In the genomic region with DNA sequence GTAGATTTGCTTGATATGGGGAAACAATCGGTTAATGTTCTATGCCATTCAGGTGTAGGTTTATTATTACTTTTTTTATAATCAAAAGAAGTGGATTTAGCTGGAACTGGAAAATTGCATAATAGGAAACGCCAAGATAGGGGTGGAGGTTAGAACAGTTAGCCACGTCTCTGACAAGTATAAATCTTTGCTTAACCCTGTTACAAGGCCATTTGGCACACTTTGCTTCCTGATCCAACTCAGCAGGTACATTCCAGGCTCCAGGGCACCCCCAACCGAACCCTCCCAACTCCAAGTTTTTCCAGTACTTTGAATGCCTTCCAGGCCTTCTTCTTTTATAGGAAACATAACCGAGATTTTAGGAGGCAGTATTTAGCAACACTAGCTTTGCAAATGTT, we compare ENCODE assay signal across 2 cellular contexts.
TF ChIP-seq lines count a peak whose summit lies in the region.

No MANE protein-coding gene starts in this region.

TF ChIP-seq in K562, 482 proteins besides CTCF, POLR2A, EP300 and RAD21:
- no peak for TF ChIP-seq ZNF780A (CRISPR knock-in tag; IDR thresholded peaks at IDR 0.05)

TF ChIP-seq in HepG2, 621 proteins besides CTCF, POLR2A, EP300 and RAD21 (continues in another document):
- TF ChIP-seq, protein P1, sequence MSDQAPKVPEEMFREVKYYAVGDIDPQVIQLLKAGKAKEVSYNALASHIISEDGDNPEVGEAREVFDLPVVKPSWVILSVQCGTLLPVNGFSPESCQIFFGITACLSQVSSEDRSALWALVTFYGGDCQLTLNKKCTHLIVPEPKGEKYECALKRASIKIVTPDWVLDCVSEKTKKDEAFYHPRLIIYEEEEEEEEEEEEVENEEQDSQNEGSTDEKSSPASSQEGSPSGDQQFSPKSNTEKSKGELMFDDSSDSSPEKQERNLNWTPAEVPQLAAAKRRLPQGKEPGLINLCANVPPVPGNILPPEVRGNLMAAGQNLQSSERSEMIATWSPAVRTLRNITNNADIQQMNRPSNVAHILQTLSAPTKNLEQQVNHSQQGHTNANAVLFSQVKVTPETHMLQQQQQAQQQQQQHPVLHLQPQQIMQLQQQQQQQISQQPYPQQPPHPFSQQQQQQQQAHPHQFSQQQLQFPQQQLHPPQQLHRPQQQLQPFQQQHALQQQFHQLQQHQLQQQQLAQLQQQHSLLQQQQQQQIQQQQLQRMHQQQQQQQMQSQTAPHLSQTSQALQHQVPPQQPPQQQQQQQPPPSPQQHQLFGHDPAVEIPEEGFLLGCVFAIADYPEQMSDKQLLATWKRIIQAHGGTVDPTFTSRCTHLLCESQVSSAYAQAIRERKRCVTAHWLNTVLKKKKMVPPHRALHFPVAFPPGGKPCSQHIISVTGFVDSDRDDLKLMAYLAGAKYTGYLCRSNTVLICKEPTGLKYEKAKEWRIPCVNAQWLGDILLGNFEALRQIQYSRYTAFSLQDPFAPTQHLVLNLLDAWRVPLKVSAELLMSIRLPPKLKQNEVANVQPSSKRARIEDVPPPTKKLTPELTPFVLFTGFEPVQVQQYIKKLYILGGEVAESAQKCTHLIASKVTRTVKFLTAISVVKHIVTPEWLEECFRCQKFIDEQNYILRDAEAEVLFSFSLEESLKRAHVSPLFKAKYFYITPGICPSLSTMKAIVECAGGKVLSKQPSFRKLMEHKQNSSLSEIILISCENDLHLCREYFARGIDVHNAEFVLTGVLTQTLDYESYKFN (CRISPR knock-in tag; conservative IDR thresholded peaks at IDR 0.05), result peak; percentile 48
- peak; percentile 35; the same call in 1 of the 2 replicates for TF ChIP-seq NCOA2 (CRISPR knock-in tag; IDR thresholded peaks at IDR 0.05)
- no peak for TF ChIP-seq KDM1A (CRISPR knock-in tag; IDR thresholded peaks at IDR 0.05)
- no peak for TF ChIP-seq ZBTB37 (CRISPR knock-in tag; IDR thresholded peaks at IDR 0.05)
- TF ChIP-seq GFI1 (CRISPR knock-in tag; IDR thresholded peaks at IDR 0.05; ENCODE audit: borderline replicate concordance), result no peak
- no peak for TF ChIP-seq ZFP90 (CRISPR knock-in tag; IDR thresholded peaks at IDR 0.05; ENCODE audit: borderline replicate concordance)
- no peak for TF ChIP-seq ZNF878 (CRISPR knock-in tag; IDR thresholded peaks at IDR 0.05)
- no peak for TF ChIP-seq REPIN1 (CRISPR knock-in tag; IDR thresholded peaks at IDR 0.05; ENCODE audit: borderline replicate concordance, low read depth)
- TF ChIP-seq ZBTB14 (CRISPR knock-in tag; IDR thresholded peaks at IDR 0.05), result no peak
- no peak for TF ChIP-seq HNRNPLL (IDR thresholded peaks at IDR 0.05; ENCODE audit: low read depth, low read length, poor library complexity, severe bottlenecking)
- TF ChIP-seq BRD4 (CRISPR knock-in tag; IDR thresholded peaks at IDR 0.05), result no peak
- TF ChIP-seq, protein P2, sequence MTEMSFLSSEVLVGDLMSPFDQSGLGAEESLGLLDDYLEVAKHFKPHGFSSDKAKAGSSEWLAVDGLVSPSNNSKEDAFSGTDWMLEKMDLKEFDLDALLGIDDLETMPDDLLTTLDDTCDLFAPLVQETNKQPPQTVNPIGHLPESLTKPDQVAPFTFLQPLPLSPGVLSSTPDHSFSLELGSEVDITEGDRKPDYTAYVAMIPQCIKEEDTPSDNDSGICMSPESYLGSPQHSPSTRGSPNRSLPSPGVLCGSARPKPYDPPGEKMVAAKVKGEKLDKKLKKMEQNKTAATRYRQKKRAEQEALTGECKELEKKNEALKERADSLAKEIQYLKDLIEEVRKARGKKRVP (CRISPR knock-in tag; IDR thresholded peaks at IDR 0.05), result no peak
- no peak for TF ChIP-seq HNF4G (IDR thresholded peaks at IDR 0.05; ENCODE audit: borderline replicate concordance, low read depth, low read length)
- TF ChIP-seq HNF4G (CRISPR knock-in tag; IDR thresholded peaks at IDR 0.05; ENCODE audit: borderline replicate concordance, low read depth), result no peak
- no peak for TF ChIP-seq SP4 (CRISPR knock-in tag; IDR thresholded peaks at IDR 0.05)
- no peak for TF ChIP-seq RNF2 (conservative IDR thresholded peaks at IDR 0.05; ENCODE audit: low read depth)
- TF ChIP-seq, protein P3, sequence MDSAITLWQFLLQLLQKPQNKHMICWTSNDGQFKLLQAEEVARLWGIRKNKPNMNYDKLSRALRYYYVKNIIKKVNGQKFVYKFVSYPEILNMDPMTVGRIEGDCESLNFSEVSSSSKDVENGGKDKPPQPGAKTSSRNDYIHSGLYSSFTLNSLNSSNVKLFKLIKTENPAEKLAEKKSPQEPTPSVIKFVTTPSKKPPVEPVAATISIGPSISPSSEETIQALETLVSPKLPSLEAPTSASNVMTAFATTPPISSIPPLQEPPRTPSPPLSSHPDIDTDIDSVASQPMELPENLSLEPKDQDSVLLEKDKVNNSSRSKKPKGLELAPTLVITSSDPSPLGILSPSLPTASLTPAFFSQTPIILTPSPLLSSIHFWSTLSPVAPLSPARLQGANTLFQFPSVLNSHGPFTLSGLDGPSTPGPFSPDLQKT (CRISPR knock-in tag; IDR thresholded peaks at IDR 0.05; ENCODE audit: borderline replicate concordance), result no peak
- no peak for TF ChIP-seq REXO4 (CRISPR knock-in tag; IDR thresholded peaks at IDR 0.05; ENCODE audit: borderline replicate concordance)
- TF ChIP-seq, protein P4, sequence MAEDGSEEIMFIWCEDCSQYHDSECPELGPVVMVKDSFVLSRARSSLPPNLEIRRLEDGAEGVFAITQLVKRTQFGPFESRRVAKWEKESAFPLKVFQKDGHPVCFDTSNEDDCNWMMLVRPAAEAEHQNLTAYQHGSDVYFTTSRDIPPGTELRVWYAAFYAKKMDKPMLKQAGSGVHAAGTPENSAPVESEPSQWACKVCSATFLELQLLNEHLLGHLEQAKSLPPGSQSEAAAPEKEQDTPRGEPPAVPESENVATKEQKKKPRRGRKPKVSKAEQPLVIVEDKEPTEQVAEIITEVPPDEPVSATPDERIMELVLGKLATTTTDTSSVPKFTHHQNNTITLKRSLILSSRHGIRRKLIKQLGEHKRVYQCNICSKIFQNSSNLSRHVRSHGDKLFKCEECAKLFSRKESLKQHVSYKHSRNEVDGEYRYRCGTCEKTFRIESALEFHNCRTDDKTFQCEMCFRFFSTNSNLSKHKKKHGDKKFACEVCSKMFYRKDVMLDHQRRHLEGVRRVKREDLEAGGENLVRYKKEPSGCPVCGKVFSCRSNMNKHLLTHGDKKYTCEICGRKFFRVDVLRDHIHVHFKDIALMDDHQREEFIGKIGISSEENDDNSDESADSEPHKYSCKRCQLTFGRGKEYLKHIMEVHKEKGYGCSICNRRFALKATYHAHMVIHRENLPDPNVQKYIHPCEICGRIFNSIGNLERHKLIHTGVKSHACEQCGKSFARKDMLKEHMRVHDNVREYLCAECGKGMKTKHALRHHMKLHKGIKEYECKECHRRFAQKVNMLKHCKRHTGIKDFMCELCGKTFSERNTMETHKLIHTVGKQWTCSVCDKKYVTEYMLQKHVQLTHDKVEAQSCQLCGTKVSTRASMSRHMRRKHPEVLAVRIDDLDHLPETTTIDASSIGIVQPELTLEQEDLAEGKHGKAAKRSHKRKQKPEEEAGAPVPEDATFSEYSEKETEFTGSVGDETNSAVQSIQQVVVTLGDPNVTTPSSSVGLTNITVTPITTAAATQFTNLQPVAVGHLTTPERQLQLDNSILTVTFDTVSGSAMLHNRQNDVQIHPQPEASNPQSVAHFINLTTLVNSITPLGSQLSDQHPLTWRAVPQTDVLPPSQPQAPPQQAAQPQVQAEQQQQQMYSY (CRISPR knock-in tag; IDR thresholded peaks at IDR 0.05), result peak; percentile 71
- no peak for TF ChIP-seq HMGXB4 (CRISPR knock-in tag; IDR thresholded peaks at IDR 0.05; ENCODE audit: borderline replicate concordance in 1 of 2, low read depth in 1 of 2)
- TF ChIP-seq MED1 (CRISPR knock-in tag; IDR thresholded peaks at IDR 0.05), result peak; percentile 68
- no peak for TF ChIP-seq ZNF124 (CRISPR knock-in tag; IDR thresholded peaks at IDR 0.05)
- TF ChIP-seq, protein P5, sequence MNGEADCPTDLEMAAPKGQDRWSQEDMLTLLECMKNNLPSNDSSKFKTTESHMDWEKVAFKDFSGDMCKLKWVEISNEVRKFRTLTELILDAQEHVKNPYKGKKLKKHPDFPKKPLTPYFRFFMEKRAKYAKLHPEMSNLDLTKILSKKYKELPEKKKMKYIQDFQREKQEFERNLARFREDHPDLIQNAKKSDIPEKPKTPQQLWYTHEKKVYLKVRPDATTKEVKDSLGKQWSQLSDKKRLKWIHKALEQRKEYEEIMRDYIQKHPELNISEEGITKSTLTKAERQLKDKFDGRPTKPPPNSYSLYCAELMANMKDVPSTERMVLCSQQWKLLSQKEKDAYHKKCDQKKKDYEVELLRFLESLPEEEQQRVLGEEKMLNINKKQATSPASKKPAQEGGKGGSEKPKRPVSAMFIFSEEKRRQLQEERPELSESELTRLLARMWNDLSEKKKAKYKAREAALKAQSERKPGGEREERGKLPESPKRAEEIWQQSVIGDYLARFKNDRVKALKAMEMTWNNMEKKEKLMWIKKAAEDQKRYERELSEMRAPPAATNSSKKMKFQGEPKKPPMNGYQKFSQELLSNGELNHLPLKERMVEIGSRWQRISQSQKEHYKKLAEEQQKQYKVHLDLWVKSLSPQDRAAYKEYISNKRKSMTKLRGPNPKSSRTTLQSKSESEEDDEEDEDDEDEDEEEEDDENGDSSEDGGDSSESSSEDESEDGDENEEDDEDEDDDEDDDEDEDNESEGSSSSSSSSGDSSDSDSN (CRISPR knock-in tag; IDR thresholded peaks at IDR 0.05), result no peak
- TF ChIP-seq ZKSCAN1 (IDR thresholded peaks at IDR 0.05; ENCODE audit: low read length), result no peak
- TF ChIP-seq SNAPC5 (CRISPR knock-in tag; IDR thresholded peaks at IDR 0.05; ENCODE audit: borderline replicate concordance), result no peak
- no peak for TF ChIP-seq ZSCAN25 (CRISPR knock-in tag; IDR thresholded peaks at IDR 0.05)
- TF ChIP-seq TEAD3 (CRISPR knock-in tag; optimal IDR thresholded peaks at IDR 0.05; ENCODE audit: borderline replicate concordance), result peak; percentile 65
- no peak for TF ChIP-seq ZSCAN31 (CRISPR knock-in tag; IDR thresholded peaks at IDR 0.05; ENCODE audit: low read depth)
- TF ChIP-seq NKX3-1 (CRISPR knock-in tag; IDR thresholded peaks at IDR 0.05), result no peak
- peak; percentile 52; the same call in 1 of the 2 replicates for TF ChIP-seq CEBPG (CRISPR knock-in tag; IDR thresholded peaks at IDR 0.05)
- TF ChIP-seq, protein P6, sequence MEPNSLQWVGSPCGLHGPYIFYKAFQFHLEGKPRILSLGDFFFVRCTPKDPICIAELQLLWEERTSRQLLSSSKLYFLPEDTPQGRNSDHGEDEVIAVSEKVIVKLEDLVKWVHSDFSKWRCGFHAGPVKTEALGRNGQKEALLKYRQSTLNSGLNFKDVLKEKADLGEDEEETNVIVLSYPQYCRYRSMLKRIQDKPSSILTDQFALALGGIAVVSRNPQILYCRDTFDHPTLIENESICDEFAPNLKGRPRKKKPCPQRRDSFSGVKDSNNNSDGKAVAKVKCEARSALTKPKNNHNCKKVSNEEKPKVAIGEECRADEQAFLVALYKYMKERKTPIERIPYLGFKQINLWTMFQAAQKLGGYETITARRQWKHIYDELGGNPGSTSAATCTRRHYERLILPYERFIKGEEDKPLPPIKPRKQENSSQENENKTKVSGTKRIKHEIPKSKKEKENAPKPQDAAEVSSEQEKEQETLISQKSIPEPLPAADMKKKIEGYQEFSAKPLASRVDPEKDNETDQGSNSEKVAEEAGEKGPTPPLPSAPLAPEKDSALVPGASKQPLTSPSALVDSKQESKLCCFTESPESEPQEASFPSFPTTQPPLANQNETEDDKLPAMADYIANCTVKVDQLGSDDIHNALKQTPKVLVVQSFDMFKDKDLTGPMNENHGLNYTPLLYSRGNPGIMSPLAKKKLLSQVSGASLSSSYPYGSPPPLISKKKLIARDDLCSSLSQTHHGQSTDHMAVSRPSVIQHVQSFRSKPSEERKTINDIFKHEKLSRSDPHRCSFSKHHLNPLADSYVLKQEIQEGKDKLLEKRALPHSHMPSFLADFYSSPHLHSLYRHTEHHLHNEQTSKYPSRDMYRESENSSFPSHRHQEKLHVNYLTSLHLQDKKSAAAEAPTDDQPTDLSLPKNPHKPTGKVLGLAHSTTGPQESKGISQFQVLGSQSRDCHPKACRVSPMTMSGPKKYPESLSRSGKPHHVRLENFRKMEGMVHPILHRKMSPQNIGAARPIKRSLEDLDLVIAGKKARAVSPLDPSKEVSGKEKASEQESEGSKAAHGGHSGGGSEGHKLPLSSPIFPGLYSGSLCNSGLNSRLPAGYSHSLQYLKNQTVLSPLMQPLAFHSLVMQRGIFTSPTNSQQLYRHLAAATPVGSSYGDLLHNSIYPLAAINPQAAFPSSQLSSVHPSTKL (CRISPR knock-in tag; IDR thresholded peaks at IDR 0.05), result no peak; the same call in 1 of the 2 replicates
- no peak for TF ChIP-seq ZNF543 (CRISPR knock-in tag; IDR thresholded peaks at IDR 0.05)
